1 cellular context compared by ENCODE assay signal in genomic region chr14:80549141-80549540, GRCh38.
TF ChIP-seq lines count a peak whose summit lies in the region.

No MANE protein-coding gene starts in this region.

TF ChIP-seq in GM23338, 12 proteins besides CTCF, POLR2A, EP300 and RAD21 (continued from another document):
- TF ChIP-seq ETS1 (IDR thresholded peaks at IDR 0.05) (no peak), ZNF114 (CRISPR knock-in tag; IDR thresholded peaks at IDR 0.05) (no peak), NANOG (IDR thresholded peaks at IDR 0.05; ENCODE audit: borderline replicate concordance) (no peak), STAT1 (IDR thresholded peaks at IDR 0.05; ENCODE audit: unreplicated experiment) (no peak), EZH2phosphoT487 (IDR thresholded peaks at IDR 0.05; ENCODE audit: unreplicated experiment) (no peak)
- TF ChIP-seq, protein P1, sequence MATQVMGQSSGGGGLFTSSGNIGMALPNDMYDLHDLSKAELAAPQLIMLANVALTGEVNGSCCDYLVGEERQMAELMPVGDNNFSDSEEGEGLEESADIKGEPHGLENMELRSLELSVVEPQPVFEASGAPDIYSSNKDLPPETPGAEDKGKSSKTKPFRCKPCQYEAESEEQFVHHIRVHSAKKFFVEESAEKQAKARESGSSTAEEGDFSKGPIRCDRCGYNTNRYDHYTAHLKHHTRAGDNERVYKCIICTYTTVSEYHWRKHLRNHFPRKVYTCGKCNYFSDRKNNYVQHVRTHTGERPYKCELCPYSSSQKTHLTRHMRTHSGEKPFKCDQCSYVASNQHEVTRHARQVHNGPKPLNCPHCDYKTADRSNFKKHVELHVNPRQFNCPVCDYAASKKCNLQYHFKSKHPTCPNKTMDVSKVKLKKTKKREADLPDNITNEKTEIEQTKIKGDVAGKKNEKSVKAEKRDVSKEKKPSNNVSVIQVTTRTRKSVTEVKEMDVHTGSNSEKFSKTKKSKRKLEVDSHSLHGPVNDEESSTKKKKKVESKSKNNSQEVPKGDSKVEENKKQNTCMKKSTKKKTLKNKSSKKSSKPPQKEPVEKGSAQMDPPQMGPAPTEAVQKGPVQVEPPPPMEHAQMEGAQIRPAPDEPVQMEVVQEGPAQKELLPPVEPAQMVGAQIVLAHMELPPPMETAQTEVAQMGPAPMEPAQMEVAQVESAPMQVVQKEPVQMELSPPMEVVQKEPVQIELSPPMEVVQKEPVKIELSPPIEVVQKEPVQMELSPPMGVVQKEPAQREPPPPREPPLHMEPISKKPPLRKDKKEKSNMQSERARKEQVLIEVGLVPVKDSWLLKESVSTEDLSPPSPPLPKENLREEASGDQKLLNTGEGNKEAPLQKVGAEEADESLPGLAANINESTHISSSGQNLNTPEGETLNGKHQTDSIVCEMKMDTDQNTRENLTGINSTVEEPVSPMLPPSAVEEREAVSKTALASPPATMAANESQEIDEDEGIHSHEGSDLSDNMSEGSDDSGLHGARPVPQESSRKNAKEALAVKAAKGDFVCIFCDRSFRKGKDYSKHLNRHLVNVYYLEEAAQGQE (IDR thresholded peaks at IDR 0.05; ENCODE audit: unreplicated experiment) = no peak
TF ChIP-seq in GM23338: peak in this region for 0.
